17 cellular contexts compared by ENCODE assay signal in genomic region chr1:80384037-80384830, GRCh38.
DNase-seq lines count a peak whose midpoint lies in the region; ATAC-seq and TF ChIP-seq lines count a peak whose summit lies in the region.
"Had no signal": no experiment of that assay in that cellular context is flagged by ENCODE, and none has a peak within 500 bp of the region (broad histone marks: within the 10 kb centered on the region; RNA-seq: fewer than 3 reads in every experiment).

No MANE protein-coding gene starts in this region.

- intact Hi-C loops in upper lobe of right lung (cut with DNase I) = no loop called here

- POLR2A ChIA-PET in HEK293 (lab: Yijun Ruan, JAX) = no interaction called here

- no peak overlapping the region for H3K27ac ChIP-seq in HEK293 (ENCODE audit: extremely low read depth, low read depth, low read length)
- no peak overlapping the region for H3K27ac ChIP-seq in upper lobe of right lung
- H3K27ac ChIP-seq: SJSA1 had no signal

- H3K4me1 Mint-ChIP-seq in activated T-cell treated with anti-CD3 and anti-CD28 coated beads, Interleukin-2, amount 50 U/mL, for 24 hours (ENCODE audit: low read depth) = no peaks in the 10 kb centered on the region
- H3K4me1 Mint-ChIP-seq: CD14-positive monocyte had no signal

- DNase-seq in amniotic epithelial cell (ENCODE audit: low read depth) (peak; percentile 94), fibroblast of mammary gland (ENCODE audit: low read depth) (peak; percentile 21), non-pigmented ciliary epithelial cell (ENCODE audit: low read depth) (peak; percentile 68), AML-193 (lab: John Stamatoyannopoulos, UW) (no peak), upper lobe of right lung (no peak)
- no peak for DNase-seq in activated T-cell treated with anti-CD3 and anti-CD28 coated beads, Interleukin-2, amount 50 U/mL, for 24 hours
- DNase-seq: KBM-7, NCI-H1436, NCI-H2029, NCI-H2171, NCI-H446 treated with DMSO at 0.1 percent for 48 hours, NCI-H748 treated with DMSO at 0.1 percent for 48 hours, PC-3 had no signal

- ATAC-seq in upper lobe of right lung = no peak
- ATAC-seq: PC-3 had no signal

- H3K27ac Mint-ChIP-seq in activated T-cell treated with anti-CD3 and anti-CD28 coated beads, Interleukin-2, amount 50 U/mL, for 24 hours = no peak overlapping the region
- H3K27ac Mint-ChIP-seq: CD14-positive monocyte had no signal

- no peaks in the 10 kb centered on the region for H3K36me3 Mint-ChIP-seq in activated T-cell treated with anti-CD3 and anti-CD28 coated beads, Interleukin-2, amount 50 U/mL, for 24 hours (ENCODE audit: low read depth)
- H3K36me3 Mint-ChIP-seq: CD14-positive monocyte had no signal

- no peak overlapping the region for H3K4me3 ChIP-seq in HEK293 (ENCODE audit: low read depth, low read length)
- H3K4me3 ChIP-seq in fibroblast of mammary gland (ENCODE audit: control insufficient read depth, low read depth, low read length) = no peak overlapping the region
- no peak overlapping the region for H3K4me3 ChIP-seq in upper lobe of right lung
- H3K4me3 ChIP-seq: HAP-1, SJSA1 had no signal

- no peaks in the 10 kb centered on the region for H3K36me3 ChIP-seq in HEK293 (ENCODE audit: control insufficient read depth in 2 of 2, insufficient read depth in 1 of 2, low read length in 2 of 2)
- H3K36me3 ChIP-seq in upper lobe of right lung = no peaks in the 10 kb centered on the region
- H3K36me3 ChIP-seq: HAP-1, SJSA1 had no signal

- CTCF ChIA-PET in HEK293 (lab: Yijun Ruan, JAX) = interaction anchor here (0.9 kb wide), 1 partner anchor 166 kb away, joined by 3 read pairs; no protein-coding TSS in a partner anchor

- no peaks in the 10 kb centered on the region for H3K27me3 Mint-ChIP-seq in activated T-cell treated with anti-CD3 and anti-CD28 coated beads, Interleukin-2, amount 50 U/mL, for 24 hours

- no peak for TF ChIP-seq CTCF in HEK293 (tag by site-specific recombination; IDR thresholded peaks at IDR 0.05)
- TF ChIP-seq CTCF in fibroblast of mammary gland (conservative IDR thresholded peaks at IDR 0.05; ENCODE audit: control insufficient read depth, insufficient read depth, low read depth, low read length) = no peak
- no peak for TF ChIP-seq CTCF in upper lobe of right lung (IDR thresholded peaks at IDR 0.05)

- no peak overlapping the region for H3K4me3 Mint-ChIP-seq in activated T-cell treated with anti-CD3 and anti-CD28 coated beads, Interleukin-2, amount 50 U/mL, for 24 hours
- H3K4me3 Mint-ChIP-seq: CD14-positive monocyte had no signal

- H3K9me3 Mint-ChIP-seq in activated T-cell treated with anti-CD3 and anti-CD28 coated beads, Interleukin-2, amount 50 U/mL, for 24 hours = peaks cover 8% of the 10 kb centered on the region

- H3K9me3 ChIP-seq in HEK293 (ENCODE audit: control insufficient read depth, insufficient read depth, low read depth, low read length) = no peaks in the 10 kb centered on the region
- no peaks in the 10 kb centered on the region for H3K9me3 ChIP-seq in upper lobe of right lung
- H3K9me3 ChIP-seq: HAP-1, SJSA1 had no signal

- H3K27me3 ChIP-seq in upper lobe of right lung = no peaks in the 10 kb centered on the region
- H3K27me3 ChIP-seq: SJSA1 had no signal

- no peaks in the 10 kb centered on the region for H3K4me1 ChIP-seq in HEK293 (ENCODE audit: control insufficient read depth, insufficient read depth, low read length)
- H3K4me1 ChIP-seq in upper lobe of right lung = no peaks in the 10 kb centered on the region
- H3K4me1 ChIP-seq: HAP-1 had no signal

TF ChIP-seq in HEK293, 187 proteins besides CTCF, POLR2A, EP300 and RAD21:
- TF ChIP-seq KLF8 (tag by site-specific recombination; IDR thresholded peaks at IDR 0.05) (no peak), MZF1 (tag by site-specific recombination; IDR thresholded peaks at IDR 0.05; ENCODE audit: borderline replicate concordance) (peak; percentile 38; the same call in 1 of the 2 replicates), OSR2 (tag by site-specific recombination; IDR thresholded peaks at IDR 0.05) (peak; percentile 25; the same call in 1 of the 2 replicates), ZNF580 (tag by site-specific recombination; IDR thresholded peaks at IDR 0.05) (no peak), ZEB2 (tag by site-specific recombination; IDR thresholded peaks at IDR 0.05) (0 out of 2 replicates have a peak, but pooled peaks have one; percentile 33), ZNF843 (tag by site-specific recombination; IDR thresholded peaks at IDR 0.05) (0 out of 2 replicates have a peak, but pooled peaks have one; percentile 14), WT1 (tag by site-specific recombination; IDR thresholded peaks at IDR 0.05) (peak; percentile 97), FEZF1 (tag by site-specific recombination; IDR thresholded peaks at IDR 0.05) (peak; percentile 44; the same call in 1 of the 2 replicates), ZNF777 (tag by site-specific recombination; IDR thresholded peaks at IDR 0.05; ENCODE audit: borderline replicate concordance) (no peak), PRDM6 (tag by site-specific recombination; IDR thresholded peaks at IDR 0.05) (0 out of 2 replicates have a peak, but pooled peaks have one; percentile 18), ZNF112 (tag by site-specific recombination; IDR thresholded peaks at IDR 0.05) (no peak)

Comparison
In these comparisons a context has a peak if more than half of its experiments do, and no peak if none do; other contexts are left out.
1. DNase-seq: peak in amniotic epithelial cell (single experiment), fibroblast of mammary gland (single experiment) and non-pigmented ciliary epithelial cell (single experiment); none in AML-193 (0 of 2), upper lobe of right lung (single experiment) and activated T-cell treated with anti-CD3 and anti-CD28 coated beads, Interleukin-2, amount 50 U/mL, for 24 hours (single experiment).